29 cellular contexts compared by ENCODE assay signal in genomic region chr4:13067077-13067476, GRCh38.
"Had no signal": no experiment of that assay in that cellular context is flagged by ENCODE, and none has a peak within 500 bp of the region (broad histone marks: within the 10 kb centered on the region; RNA-seq: fewer than 3 reads in every experiment).

No MANE protein-coding gene starts in this region.

- H3K9me3 Mint-ChIP-seq: type B pancreatic cell had no signal

- H3K27me3 ChIP-seq: stomach, suprapubic skin, testis, thyroid gland, tibial artery, tibial nerve, transverse colon, upper lobe of left lung, upper lobe of right lung, uterus, vagina had no signal

- ATAC-seq: stimulated activated effector memory CD8-positive, alpha-beta T cell treated with anti-CD3 and anti-CD28 coated beads, Interleukin-12 subunit alpha, Interleukin-12 subunit beta, amount 100 ng/mL, for 72 hours; stimulated activated memory B cell treated with anti-CD40 and anti-IgM and Interleukin-4, amounts not matched to agents 10 μg/mL and 1 μg/mL and 100 μg/mL, for 72 hours; stimulated activated naive B cell treated with anti-CD40 and anti-IgM and Interleukin-4, amounts not matched to agents 10 μg/mL and 1 μg/mL and 100 μg/mL, for 72 hours; stimulated activated naive CD8-positive, alpha-beta T cell treated with anti-CD3 and anti-CD28 coated beads, Interleukin-15, amount 100 ng/mL, for 72 hours; stimulated activated naive CD8-positive, alpha-beta T cell treated with anti-CD3 and anti-CD28 coated beads, Interleukin-15, Interleukin-2, amounts not matched to agents 100 U/mL and 50 U/mL, for 24 hours; upper lobe of right lung had no signal

- H3K27me3 Mint-ChIP-seq: stimulated activated memory B cell treated with anti-CD40 and anti-IgM and Interleukin-4, amounts not matched to agents 10 μg/mL and 1 μg/mL and 100 μg/mL, for 72 hours; stimulated activated naive B cell treated with anti-CD40 and anti-IgM and Interleukin-4, amounts not matched to agents 10 μg/mL and 1 μg/mL and 100 μg/mL, for 72 hours; stimulated activated naive CD8-positive, alpha-beta T cell treated with anti-CD3 and anti-CD28 coated beads, Interleukin-15, amount 100 ng/mL, for 72 hours; stimulated activated naive CD8-positive, alpha-beta T cell treated with anti-CD3 and anti-CD28 coated beads, Interleukin-15, Interleukin-2, amounts not matched to agents 100 ng/mL and 50 ng/mL, for 24 hours had no signal

- H3K9me3 ChIP-seq: suprapubic skin, testis, thoracic aorta, thyroid gland, tibial artery, transverse colon, upper lobe of left lung, upper lobe of right lung, uterus, vagina had no signal

- FAIRE-seq: urothelium cell line had no signal

- H3K27ac ChIP-seq: stomach, suprapubic skin, testis, thoracic aorta, thyroid gland, tibial artery, tibial nerve, transverse colon, upper lobe of left lung, upper lobe of right lung, uterus, vagina had no signal

- H3K4me3 Mint-ChIP-seq: stimulated activated effector memory CD8-positive, alpha-beta T cell treated with anti-CD3 and anti-CD28 coated beads, Interleukin-12 subunit alpha, Interleukin-12 subunit beta, amount 100 ng/mL, for 72 hours; stimulated activated memory B cell treated with anti-CD40 and anti-IgM and Interleukin-4, amounts not matched to agents 10 μg/mL and 1 μg/mL and 100 μg/mL, for 72 hours; stimulated activated naive B cell treated with anti-CD40 and anti-IgM and Interleukin-4, amounts not matched to agents 10 μg/mL and 1 μg/mL and 100 μg/mL, for 72 hours; stimulated activated naive CD8-positive, alpha-beta T cell treated with anti-CD3 and anti-CD28 coated beads, Interleukin-15, amount 100 ng/mL, for 72 hours; stimulated activated naive CD8-positive, alpha-beta T cell treated with anti-CD3 and anti-CD28 coated beads, Interleukin-15, Interleukin-2, amounts not matched to agents 100 ng/mL and 50 ng/mL, for 24 hours; type B pancreatic cell had no signal

- H3K4me3 ChIP-seq: stomach, suprapubic skin, testis, thoracic aorta, thyroid gland, tibial artery, tibial nerve, transverse colon, upper lobe of left lung, upper lobe of right lung, uterus, vagina had no signal

- H3K4me1 ChIP-seq: stomach, suprapubic skin, testis, thyroid gland, tibial artery, tibial nerve, transverse colon, upper lobe of left lung, upper lobe of right lung, uterus, vagina had no signal

- H3K36me3 Mint-ChIP-seq: stimulated activated effector memory CD8-positive, alpha-beta T cell treated with anti-CD3 and anti-CD28 coated beads, Interleukin-12 subunit alpha, Interleukin-12 subunit beta, amount 100 ng/mL, for 72 hours; stimulated activated memory B cell treated with anti-CD40 and anti-IgM and Interleukin-4, amounts not matched to agents 10 μg/mL and 1 μg/mL and 100 μg/mL, for 72 hours; stimulated activated naive B cell treated with anti-CD40 and anti-IgM and Interleukin-4, amounts not matched to agents 10 μg/mL and 1 μg/mL and 100 μg/mL, for 72 hours; type B pancreatic cell had no signal

- DNase-seq: stimulated activated CD4-positive, alpha-beta T cell treated with anti-CD3 and anti-CD28 coated beads, Interleukin-2, amount 100 ng/mL, for 48 hours; stimulated activated CD4-positive, alpha-beta T cell treated with anti-CD3 and anti-CD28 coated beads, Interleukin-4, amount 100 ng/mL, for 1 hour; stimulated activated CD4-positive, alpha-beta T cell treated with anti-CD3 and anti-CD28 coated beads, Interleukin-4, amount 100 ng/mL, for 24 hours; stimulated activated CD4-positive, alpha-beta T cell treated with anti-CD3 and anti-CD28 coated beads, Interleukin-4, amount 100 ng/mL, for 4 hours; stimulated activated CD8-positive, alpha-beta memory T cell treated with anti-CD3 and anti-CD28 coated beads, Interleukin-4, amount 100 ng/mL, for 48 hours; stimulated activated naive B cell treated with anti-CD40 and anti-IgM and Interleukin-4, amounts not matched to agents 10 μg/mL and 1 μg/mL and 100 μg/mL, for 72 hours; stimulated activated naive CD4-positive, alpha-beta T cell; stimulated activated naive CD4-positive, alpha-beta T cell treated with Interleukin-2 at 50 U/mL for 16 hours; stimulated activated naive CD8-positive, alpha-beta T cell treated with anti-CD3 and anti-CD28 coated beads, Interleukin-15, amount 100 ng/mL, for 72 hours; stimulated activated naive CD8-positive, alpha-beta T cell treated with anti-CD3 and anti-CD28 coated beads, Interleukin-15, Interleukin-2, amounts not matched to agents 100 U/mL and 50 U/mL, for 24 hours; stomach; substantia nigra; testis; thyroid gland; tibial artery; transverse colon; trophoblast cell; upper lobe of left lung; upper lobe of right lung; uterus had no signal

- H3K27ac Mint-ChIP-seq: stimulated activated effector memory CD8-positive, alpha-beta T cell treated with anti-CD3 and anti-CD28 coated beads, Interleukin-12 subunit alpha, Interleukin-12 subunit beta, amount 100 ng/mL, for 72 hours; stimulated activated memory B cell treated with anti-CD40 and anti-IgM and Interleukin-4, amounts not matched to agents 10 μg/mL and 1 μg/mL and 100 μg/mL, for 72 hours; stimulated activated naive B cell treated with anti-CD40 and anti-IgM and Interleukin-4, amounts not matched to agents 10 μg/mL and 1 μg/mL and 100 μg/mL, for 72 hours; stimulated activated naive CD8-positive, alpha-beta T cell treated with anti-CD3 and anti-CD28 coated beads, Interleukin-15, amount 100 ng/mL, for 72 hours; stimulated activated naive CD8-positive, alpha-beta T cell treated with anti-CD3 and anti-CD28 coated beads, Interleukin-15, Interleukin-2, amounts not matched to agents 100 ng/mL and 50 ng/mL, for 24 hours; type B pancreatic cell had no signal

- H3K4me1 Mint-ChIP-seq: stimulated activated effector memory CD8-positive, alpha-beta T cell treated with anti-CD3 and anti-CD28 coated beads, Interleukin-12 subunit alpha, Interleukin-12 subunit beta, amount 100 ng/mL, for 72 hours; stimulated activated memory B cell treated with anti-CD40 and anti-IgM and Interleukin-4, amounts not matched to agents 10 μg/mL and 1 μg/mL and 100 μg/mL, for 72 hours; stimulated activated naive B cell treated with anti-CD40 and anti-IgM and Interleukin-4, amounts not matched to agents 10 μg/mL and 1 μg/mL and 100 μg/mL, for 72 hours; stimulated activated naive CD8-positive, alpha-beta T cell treated with anti-CD3 and anti-CD28 coated beads, Interleukin-15, amount 100 ng/mL, for 72 hours had no signal

- H3K36me3 ChIP-seq: stomach, suprapubic skin, thoracic aorta, thyroid gland, tibial artery, tibial nerve, transverse colon, upper lobe of left lung, upper lobe of right lung, uterus, vagina had no signal
